14 cellular contexts compared by ENCODE assay signal in genomic region chr11:35038211-35038930, GRCh38.
DNase-seq lines count a peak whose midpoint lies in the region; ATAC-seq and TF ChIP-seq lines count a peak whose summit lies in the region.
"Had no signal": no experiment of that assay in that cellular context is flagged by ENCODE, and none has a peak within 500 bp of the region (broad histone marks: within the 10 kb centered on the region; RNA-seq: fewer than 3 reads in every experiment).

No MANE protein-coding gene starts in this region.

- CTCF ChIA-PET in activated CD4-positive, alpha-beta T cell treated with anti-CD3 and anti-CD28 coated beads for 36 hours (lab: Charles Lee): interaction anchor here (0.7 to 1.2 kb wide), 2 partner anchors 9 to 165 kb away, joined by 3 to 5 read pairs; no protein-coding TSS in a partner anchor
- CTCF ChIA-PET in CD8-positive, alpha-beta memory T cell (lab: Charles Lee): no interaction called here
- CTCF ChIA-PET in PC-3 (lab: Charles Lee): no interaction called here

- peak; percentile 27 for ATAC-seq in activated CD4-positive, alpha-beta T cell treated with anti-CD3 and anti-CD28 coated beads for 36 hours
- ATAC-seq in PC-3 (no peak), GM19035 (IDR thresholded peaks at IDR 0.05; ENCODE audit: unreplicated experiment) (no peak)
- ATAC-seq in effector memory CD8-positive, alpha-beta T cell (replicated peaks): no peak
- ATAC-seq: CD8-positive, alpha-beta T cell had no signal

- BruUV-seq in PC-3 (replicated peaks; lab: Mats Ljungman, UMichigan): no TSS peak

- H3K27me3 ChIP-seq in CD8-positive, alpha-beta memory T cell (ENCODE audit: insufficient read depth, low read length, poor library complexity, severe bottlenecking): no peaks in the 10 kb centered on the region
- no peaks in the 10 kb centered on the region for H3K27me3 ChIP-seq in PC-3 (ENCODE audit: low read length)
- H3K27me3 ChIP-seq: uterus had no signal

- peaks cover 12% of the 10 kb centered on the region for H3K9me3 Mint-ChIP-seq in activated CD4-positive, alpha-beta T cell treated with anti-CD3 and anti-CD28 coated beads for 36 hours (ENCODE audit: low read depth)
- no peaks in the 10 kb centered on the region for H3K9me3 Mint-ChIP-seq in CD8-positive, alpha-beta memory T cell
- H3K9me3 Mint-ChIP-seq in effector memory CD8-positive, alpha-beta T cell: no peaks in the 10 kb centered on the region
- H3K9me3 Mint-ChIP-seq: CD8-positive, alpha-beta T cell had no signal

- no peak overlapping the region for H2AFZ ChIP-seq in PC-3 (ENCODE audit: low read length)

- H4K20me1 ChIP-seq in PC-3 (ENCODE audit: low read length): no peaks in the 10 kb centered on the region

- intact Hi-C loops in activated CD4-positive, alpha-beta T cell treated with anti-CD3 and anti-CD28 coated beads for 36 hours (cut with DNase I, micrococcal nuclease): no loop called here
- intact Hi-C loops in PC-3 (cut with micrococcal nuclease): no loop called here

- TF ChIP-seq CTCF in PC-3 (conservative IDR thresholded peaks at IDR 0.05; ENCODE audit: low read depth, low read length): no peak
- TF ChIP-seq CTCF in fibroblast of mammary gland (conservative IDR thresholded peaks at IDR 0.05; ENCODE audit: control insufficient read depth, insufficient read depth, low read depth, low read length): no peak

- H3K27ac Mint-ChIP-seq in activated CD4-positive, alpha-beta T cell treated with anti-CD3 and anti-CD28 coated beads for 36 hours: no peak overlapping the region
- peak overlapping the region in 6 of 8 donors; percentile 2 to 99 (median 38) for H3K27ac Mint-ChIP-seq in CD8-positive, alpha-beta memory T cell
- H3K27ac Mint-ChIP-seq in effector memory CD8-positive, alpha-beta T cell: no peak overlapping the region
- H3K27ac Mint-ChIP-seq: CD8-positive, alpha-beta T cell had no signal

- peaks cover 36% of the 10 kb centered on the region for H3K4me1 ChIP-seq in CD8-positive, alpha-beta memory T cell (ENCODE audit: insufficient read depth, low read length)
- peaks cover 37% of the 10 kb centered on the region for H3K4me1 ChIP-seq in PC-3 (ENCODE audit: insufficient read depth, low read length)
- H3K4me1 ChIP-seq: uterus had no signal

- H3K27ac ChIP-seq in CD8-positive, alpha-beta memory T cell (ENCODE audit: low read depth, low read length): no peak overlapping the region
- H3K27ac ChIP-seq in PC-3 (ENCODE audit: low read length): no peak overlapping the region
- H3K27ac ChIP-seq: SK-N-MC, uterus had no signal

- H3K9ac ChIP-seq in PC-3 (ENCODE audit: low read length): no peak overlapping the region

- no peaks in the 10 kb centered on the region for H3K9me2 ChIP-seq in PC-3 (replicated peaks; ENCODE audit: low read length)

- H3K36me3 Mint-ChIP-seq in activated CD4-positive, alpha-beta T cell treated with anti-CD3 and anti-CD28 coated beads for 36 hours (ENCODE audit: low read depth): peaks cover 3% of the 10 kb centered on the region
- peaks cover 2 to 5% (median 3%) of the 10 kb centered on the region in 3 donors for H3K36me3 Mint-ChIP-seq in CD8-positive, alpha-beta memory T cell
- H3K36me3 Mint-ChIP-seq in effector memory CD8-positive, alpha-beta T cell (ENCODE audit: insufficient read depth): peaks cover 8% of the 10 kb centered on the region
- H3K36me3 Mint-ChIP-seq: CD8-positive, alpha-beta T cell had no signal

- H3F3A ChIP-seq in PC-3 (ENCODE audit: low read length, unreplicated experiment): no peaks in the 10 kb centered on the region

- no peak overlapping the region for H3K4me3 Mint-ChIP-seq in activated CD4-positive, alpha-beta T cell treated with anti-CD3 and anti-CD28 coated beads for 36 hours
- no peak overlapping the region for H3K4me3 Mint-ChIP-seq in CD8-positive, alpha-beta memory T cell
- H3K4me3 Mint-ChIP-seq in effector memory CD8-positive, alpha-beta T cell: no peak overlapping the region
- H3K4me3 Mint-ChIP-seq: CD8-positive, alpha-beta T cell had no signal

- H3K79me2 ChIP-seq in PC-3 (ENCODE audit: low read length): no peaks in the 10 kb centered on the region

- H3K27me3 Mint-ChIP-seq in activated CD4-positive, alpha-beta T cell treated with anti-CD3 and anti-CD28 coated beads for 36 hours: peaks cover 2% of the 10 kb centered on the region
- peaks cover 0 to 3% of the 10 kb centered on the region in 2 donors for H3K27me3 Mint-ChIP-seq in CD8-positive, alpha-beta memory T cell
- H3K27me3 Mint-ChIP-seq in effector memory CD8-positive, alpha-beta T cell: no peaks in the 10 kb centered on the region

- POLR2A ChIA-PET in activated CD4-positive, alpha-beta T cell treated with anti-CD3 and anti-CD28 coated beads for 36 hours (lab: Charles Lee): no interaction called here
- POLR2A ChIA-PET in CD8-positive, alpha-beta memory T cell (lab: Charles Lee): no interaction called here
- POLR2A ChIA-PET in PC-3 (lab: Charles Lee; ENCODE audit: unreplicated experiment): no interaction called here

- no peaks in the 10 kb centered on the region for H3K9me3 ChIP-seq in CD8-positive, alpha-beta memory T cell (ENCODE audit: low read length)
- H3K9me3 ChIP-seq in PC-3 (ENCODE audit: low read length): no peaks in the 10 kb centered on the region
- H3K9me3 ChIP-seq: uterus had no signal

- no peak overlapping the region for H3K4me3 ChIP-seq in CD8-positive, alpha-beta memory T cell (ENCODE audit: low read length)
- no peak overlapping the region for H3K4me3 ChIP-seq in PC-3 (ENCODE audit: low read length)
- no peak overlapping the region for H3K4me3 ChIP-seq in fibroblast of mammary gland (ENCODE audit: control insufficient read depth, low read depth, low read length)
- H3K4me3 ChIP-seq: SK-N-MC, uterus had no signal

- peaks cover 79% of the 10 kb centered on the region for H3K4me1 Mint-ChIP-seq in activated CD4-positive, alpha-beta T cell treated with anti-CD3 and anti-CD28 coated beads for 36 hours
- peaks cover 30 to 61% (median 50%) of the 10 kb centered on the region in 3 donors for H3K4me1 Mint-ChIP-seq in CD8-positive, alpha-beta memory T cell
- peaks cover 10 to 32% of the 10 kb centered on the region in 2 donors for H3K4me1 Mint-ChIP-seq in effector memory CD8-positive, alpha-beta T cell (ENCODE audit: low read depth in 2 of 2)

- DNase-seq in activated CD4-positive, alpha-beta T cell treated with anti-CD3 and anti-CD28 coated beads for 36 hours: peak; percentile 69
- no peak for DNase-seq in activated CD4-positive, alpha-beta T cell treated with anti-CD3 and anti-CD28 coated beads for 1 hour
- no peak for DNase-seq in CD8-positive, alpha-beta memory T cell
- peak; percentile 18 for DNase-seq in PC-3
- peak; percentile 35 for DNase-seq in fibroblast of mammary gland (ENCODE audit: low read depth)
- no peak for DNase-seq in effector memory CD8-positive, alpha-beta T cell
- DNase-seq in A172 (ENCODE audit: low spot score): no peak
- DNase-seq: activated CD8-positive, alpha-beta memory T cell treated with anti-CD3 and anti-CD28 coated beads for 24 hours; CD8-positive, alpha-beta T cell; Karpas-422; NCI-H1694 treated with DMSO at 0.1 percent for 48 hours; uterus had no signal

- no peak overlapping the region for H3K4me2 ChIP-seq in PC-3 (ENCODE audit: low read length)

- no peaks in the 10 kb centered on the region for H3K36me3 ChIP-seq in CD8-positive, alpha-beta memory T cell (ENCODE audit: insufficient read depth, low read length)
- no peaks in the 10 kb centered on the region for H3K36me3 ChIP-seq in PC-3 (ENCODE audit: low read depth, low read length)
- H3K36me3 ChIP-seq: uterus had no signal

Comparison
In these comparisons a context has a peak if more than half of its experiments do, and no peak if none do; other contexts are left out.
1. DNase-seq: peak in activated CD4-positive, alpha-beta T cell treated with anti-CD3 and anti-CD28 coated beads for 36 hours (single experiment), PC-3 (single experiment) and fibroblast of mammary gland (single experiment); none in activated CD4-positive, alpha-beta T cell treated with anti-CD3 and anti-CD28 coated beads for 1 hour (single experiment), CD8-positive, alpha-beta memory T cell (0 of 5), effector memory CD8-positive, alpha-beta T cell (0 of 3) and A172 (single experiment).
2. H3K27ac Mint-ChIP-seq: peak in CD8-positive, alpha-beta memory T cell (6 of 8); none in activated CD4-positive, alpha-beta T cell treated with anti-CD3 and anti-CD28 coated beads for 36 hours (single experiment) and effector memory CD8-positive, alpha-beta T cell (0 of 2).